ENCODE assay signal across 12 cellular contexts in the genomic region with DNA sequence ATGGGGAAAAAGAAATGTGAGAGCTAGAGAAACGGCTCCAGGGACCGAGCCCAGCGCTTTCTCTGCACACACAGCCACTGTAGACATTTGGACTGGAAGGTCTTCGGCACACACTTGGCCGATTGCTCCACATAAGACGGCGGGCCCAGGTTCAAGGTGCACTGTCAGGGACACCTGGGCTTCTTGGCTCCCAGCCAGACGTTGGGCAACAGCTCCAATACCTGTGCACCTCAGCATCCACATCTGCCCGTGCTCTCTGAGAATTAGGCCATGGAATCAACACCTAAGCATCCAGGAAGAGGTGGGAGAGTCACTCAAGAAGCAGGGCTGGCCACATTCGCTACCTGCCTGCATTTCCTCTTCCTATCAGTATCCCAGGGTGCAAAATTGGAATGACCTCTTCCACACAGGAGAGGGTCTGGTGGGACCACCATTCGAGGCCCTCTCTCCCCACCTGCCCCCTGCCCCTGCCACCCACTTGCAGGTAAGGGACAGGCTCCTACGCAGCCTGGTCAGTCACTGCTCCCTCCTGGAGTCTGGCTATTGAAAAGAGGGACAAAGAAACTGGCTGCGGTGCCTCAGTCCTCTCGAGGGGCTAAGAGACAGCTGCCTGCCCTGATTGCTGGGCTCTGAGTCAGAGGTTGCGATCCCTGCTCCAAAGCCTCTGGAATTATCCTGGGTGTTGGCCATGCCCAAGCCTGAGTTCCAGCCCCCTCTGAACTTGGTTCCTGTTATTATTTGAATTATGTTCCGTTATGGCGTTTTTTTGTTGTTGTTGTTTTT. TPM values are rescaled to one million over a fixed set of nuclear protein-coding genes. Genes with fewer than 3 reads are reported as not detected.
DNase-seq lines count a peak whose midpoint lies in the region; ATAC-seq lines count a peak whose summit lies in the region.
"Had no signal": no experiment of that assay in that cellular context is flagged by ENCODE, and none has a peak within 500 bp of the region (broad histone marks: within the 10 kb centered on the region; RNA-seq: fewer than 3 reads in every experiment).

No MANE protein-coding gene starts in this region.

- no peak for ATAC-seq in GM21447 (IDR thresholded peaks at IDR 0.05; ENCODE audit: unreplicated experiment)

- intact Hi-C loops in posterior vena cava (cut with DNase I) = loop anchor here in 1 of 2 donors (5.0 kb wide), 1 partner anchor 249 kb away; no protein-coding TSS in a partner anchor

- H3K27ac ChIP-seq in epithelial cell of prostate = peak overlapping the region; percentile 100
- H3K27ac ChIP-seq: dorsolateral prefrontal cortex had no signal

- DNase-seq in EL (peak; percentile 21), NCI-H510A treated with DMSO at 0.1 percent for 48 hours (lab: John Stamatoyannopoulos, UW) (peak; percentile 36), epithelial cell of prostate (ENCODE audit: low read depth, low spot score) (no peak), posterior vena cava (ENCODE audit: low spot score) (peak; percentile 79), NCI-H2081 (lab: John Stamatoyannopoulos, UW) (no peak)
- no peak for DNase-seq in stimulated activated naive CD4-positive, alpha-beta T cell treated with Interleukin-2 at 50 U/mL for 16 hours (lab: John Stamatoyannopoulos, UW)
- DNase-seq in activated CD4-positive, alpha-beta T cell treated with anti-CD3 and anti-CD28 coated beads for 48 hours = no peak
- DNase-seq: activated CD8-positive, alpha-beta memory T cell treated with anti-CD3 and anti-CD28 coated beads, Interleukin-2, amount 50 U/mL, for 48 hours; NCI-H2107; SHP77 had no signal

RNA-seq across cellular contexts. Expression of gene TAF1B, which starts 40.1 kb away (rescaled TPM):
- 10 to 100 TPM; 20.8 to 21.6 TPM for total RNA-seq in posterior vena cava

Comparison
In these comparisons a context has a peak if more than half of its experiments do, and no peak if none do; other contexts are left out.
1. DNase-seq: peak in EL (single experiment), NCI-H510A treated with DMSO at 0.1 percent for 48 hours (single experiment) and posterior vena cava (single experiment); none in epithelial cell of prostate (single experiment), stimulated activated naive CD4-positive, alpha-beta T cell treated with Interleukin-2 at 50 U/mL for 16 hours (single experiment), activated CD4-positive, alpha-beta T cell treated with anti-CD3 and anti-CD28 coated beads for 48 hours (single experiment) and NCI-H2081 (0 of 2).